In genomic region chr1:222283147-222283768, GRCh38 we compare ENCODE assay signal across 1 cellular context.
TF ChIP-seq lines count a peak whose summit lies in the region.

No MANE protein-coding gene starts in this region.

TF ChIP-seq in SK-N-SH, 30 proteins besides CTCF, POLR2A, EP300 and RAD21 (continued from another document):
- TF ChIP-seq PBX3 (IDR thresholded peaks at IDR 0.05) (no peak), GABPA (IDR thresholded peaks at IDR 0.05; ENCODE audit: low read depth) (no peak)
